26 cellular contexts compared by ENCODE assay signal in genomic region chr9:74755355-74755754, GRCh38.
"Had no signal": no experiment of that assay in that cellular context is flagged by ENCODE, and none has a peak within 500 bp of the region (broad histone marks: within the 10 kb centered on the region; RNA-seq: fewer than 3 reads in every experiment).

No MANE protein-coding gene starts in this region.

- H3K27ac ChIP-seq: epithelial cell of prostate, esophagus squamous epithelium, gastroesophageal sphincter, VCaP had no signal

- H3K36me3 Mint-ChIP-seq: activated naive CD8-positive, alpha-beta T cell had no signal

- H3K4me3 ChIP-seq: esophagus squamous epithelium, gastroesophageal sphincter had no signal

- H3K36me3 ChIP-seq: esophagus squamous epithelium, gastroesophageal sphincter had no signal

- H3K4me1 ChIP-seq: esophagus squamous epithelium, gastroesophageal sphincter had no signal

- H3K4me1 Mint-ChIP-seq: activated B cell treated with CpG ODN at 0.5 μM for 24 hours; activated T-helper 17 cell treated with anti-CD3 and anti-CD28 coated beads, Interleukin-2, amount 50 U/mL, for 72 hours had no signal

- DNase-seq: activated B cell treated with CpG ODN at 0.5 μM for 24 hours; activated CD4-positive, alpha-beta T cell treated with anti-CD3 and anti-CD28 coated beads for 48 hours; activated CD4-positive, alpha-beta T cell treated with anti-CD3 and anti-CD28 coated beads, Interleukin-2, amount 50 U/mL, for 1 hour; activated CD4-positive, alpha-beta T cell treated with anti-CD3 and anti-CD28 coated beads, Interleukin-2, amount 50 U/mL, for 48 hours; activated CD8-positive, alpha-beta memory T cell treated with anti-CD3 and anti-CD28 coated beads for 24 hours; activated CD8-positive, alpha-beta T cell treated with anti-CD3 and anti-CD28 coated beads for 36 hours; activated effector memory CD4-positive, alpha-beta T cell treated with Interleukin-2 at 50 U/mL for 16 hours; activated gamma-delta T cell treated with Interleukin-2 at 50 U/mL for 16 hours; activated naive CD4-positive, alpha-beta T cell treated with anti-CD3 and anti-CD28 coated beads, Interleukin-2, amount 50 U/mL, for 16 hours; activated naive CD4-positive, alpha-beta T cell treated with Interleukin-2 at 50 U/mL for 16 hours; activated T-cell treated with anti-CD3 and anti-CD28 coated beads, Interleukin-2, amount 50 U/mL, for 4 hours; amniotic stem cell; caudate nucleus; cortex of kidney; dermis blood vessel endothelial cell; effector CD4-positive, alpha-beta T cell; effector memory CD8-positive, alpha-beta T cell; esophagus squamous epithelium; foreskin melanocyte; T-helper 2 cell had no signal

- ATAC-seq: activated CD4-positive, CD25-positive, alpha-beta regulatory T cell treated with anti-CD3 and anti-CD28 coated beads, Interleukin-2, amount 50 U/mL, for 24 hours; activated CD8-positive, alpha-beta T cell treated with anti-CD3 and anti-CD28 coated beads for 36 hours; activated T-cell treated with anti-CD3 and anti-CD28 coated beads, Interleukin-2, amount 50 U/mL, for 4 hours; activated T-helper 17 cell treated with anti-CD3 and anti-CD28 coated beads, Interleukin-2, amount 50 U/mL, for 72 hours; effector memory CD8-positive, alpha-beta T cell; gastroesophageal sphincter had no signal

- H3K9me3 Mint-ChIP-seq: activated B cell treated with CpG ODN at 0.5 μM for 24 hours; activated CD8-positive, alpha-beta T cell treated with anti-CD3 and anti-CD28 coated beads for 36 hours; activated T-cell treated with anti-CD3 and anti-CD28 coated beads, Interleukin-2, amount 50 U/mL, for 4 hours; activated T-helper 17 cell treated with anti-CD3 and anti-CD28 coated beads, Interleukin-2, amount 50 U/mL, for 72 hours; effector memory CD8-positive, alpha-beta T cell had no signal

- H3K4me3 Mint-ChIP-seq: activated B cell treated with CpG ODN at 0.5 μM for 24 hours; activated CD8-positive, alpha-beta T cell treated with anti-CD3 and anti-CD28 coated beads for 36 hours; activated naive CD8-positive, alpha-beta T cell; activated T-cell treated with anti-CD3 and anti-CD28 coated beads, Interleukin-2, amount 50 U/mL, for 4 hours; activated T-helper 17 cell treated with anti-CD3 and anti-CD28 coated beads, Interleukin-2, amount 50 U/mL, for 72 hours; effector memory CD8-positive, alpha-beta T cell had no signal

- H3K27me3 ChIP-seq: esophagus squamous epithelium, gastroesophageal sphincter had no signal

- H3K9me3 ChIP-seq: esophagus squamous epithelium, gastroesophageal sphincter had no signal

- H3K27ac Mint-ChIP-seq: activated B cell treated with CpG ODN at 0.5 μM for 24 hours; activated CD8-positive, alpha-beta T cell treated with anti-CD3 and anti-CD28 coated beads for 36 hours; activated naive CD8-positive, alpha-beta T cell; activated T-helper 17 cell treated with anti-CD3 and anti-CD28 coated beads, Interleukin-2, amount 50 U/mL, for 72 hours; effector memory CD8-positive, alpha-beta T cell had no signal

- H3K27me3 Mint-ChIP-seq: activated naive CD8-positive, alpha-beta T cell had no signal
